Comparison of ENCODE assay signal across 8 cellular contexts in the genomic region with DNA sequence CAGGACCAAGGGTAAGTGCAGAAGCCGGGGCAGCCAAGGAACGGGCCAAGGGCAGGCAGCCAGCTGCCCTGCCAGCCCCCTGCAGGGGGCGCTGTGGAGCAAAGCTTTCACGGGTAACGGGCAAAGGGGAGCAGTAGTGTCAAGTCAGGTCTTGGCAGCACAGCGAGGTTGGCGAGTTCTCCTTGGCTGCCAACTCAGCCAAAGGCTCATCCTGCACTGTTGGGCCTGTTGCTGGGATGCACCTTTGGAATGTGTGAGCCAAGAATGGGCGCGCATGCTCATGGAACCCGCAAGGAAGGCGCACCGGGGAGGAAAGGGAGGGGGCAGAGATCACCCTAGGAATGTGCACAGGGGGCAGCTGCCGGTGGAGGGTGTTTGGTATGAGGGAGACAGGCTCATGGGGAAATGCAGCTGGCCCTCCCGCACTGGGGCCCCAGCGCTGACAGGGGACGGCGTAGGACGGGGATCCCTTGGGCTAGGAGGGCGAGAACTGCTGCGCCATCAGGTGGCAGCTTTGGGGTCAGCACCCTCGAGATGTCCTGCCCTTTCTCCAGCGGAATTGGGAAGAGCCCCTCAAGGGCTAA.
DNase-seq lines count a peak whose midpoint lies in the region; ATAC-seq and TF ChIP-seq lines count a peak whose summit lies in the region.

No MANE protein-coding gene starts in this region.

- no peaks in the 10 kb centered on the region for H3K9me3 Mint-ChIP-seq in activated T-helper 2 cell treated with anti-CD3 and anti-CD28 coated beads, Interferon-gamma antibody, Interleukin-2, Interleukin-4, amounts not matched to agents 10 μg/mL and 5 μg/mL and 100 μg/mL, durations not matched to agents 14 hours and 24 hours and 36 hours

- TF ChIP-seq EP300 in gastroesophageal sphincter (IDR thresholded peaks at IDR 0.05) = no peak

- H3K27ac Mint-ChIP-seq in activated T-helper 2 cell treated with anti-CD3 and anti-CD28 coated beads, Interferon-gamma antibody, Interleukin-2, Interleukin-4, amounts not matched to agents 10 μg/mL and 5 μg/mL and 100 μg/mL, durations not matched to agents 14 hours and 24 hours and 36 hours = no peak overlapping the region

- peak; percentile 48 for ATAC-seq in gastroesophageal sphincter

- H3K4me1 ChIP-seq in HEK293 (ENCODE audit: control insufficient read depth, insufficient read depth, low read length) = no peaks in the 10 kb centered on the region
- H3K4me1 ChIP-seq in gastroesophageal sphincter = peaks cover 0 to 11% (median 0%) of the 10 kb centered on the region in 3 donors
- H3K4me1 ChIP-seq in prostate gland (replicated peaks) = no peaks in the 10 kb centered on the region

- H3K9me3 ChIP-seq in HEK293 (ENCODE audit: control insufficient read depth, insufficient read depth, low read depth, low read length) = no peaks in the 10 kb centered on the region
- H3K9me3 ChIP-seq in gastroesophageal sphincter = no peaks in the 10 kb centered on the region
- H3K9me3 ChIP-seq in prostate gland = no peaks in the 10 kb centered on the region

- DNase-seq in GM06990 (ENCODE audit: extremely low read depth, insufficient read length) (peak; percentile 71), NOMO-1 treated with dmso at 0.1 percent for 144 hours (lab: John Stamatoyannopoulos, UW; ENCODE audit: unreplicated experiment) (peak; percentile 33), prostate gland (ENCODE audit: low spot score) (peak; percentile 24), NCI-H2081 treated with DMSO at 0.1 percent for 48 hours (lab: John Stamatoyannopoulos, UW) (no peak), cortex of kidney (lab: John Stamatoyannopoulos, UW) (no peak)
- DNase-seq in activated T-helper 2 cell treated with anti-CD3 and anti-CD28 coated beads, Interferon-gamma antibody, Interleukin-2, Interleukin-4, amounts not matched to agents 10 μg/mL and 5 μg/mL and 100 μg/mL, durations not matched to agents 14 hours and 24 hours and 36 hours (ENCODE audit: low spot score) = peak; percentile 62

- no peaks in the 10 kb centered on the region; the same call in none of the 2 replicates for H3K27me3 ChIP-seq in GM06990 (replicated peaks; ENCODE audit: control insufficient read depth, insufficient read depth, low read length)
- H3K27me3 ChIP-seq in gastroesophageal sphincter = peaks cover 40% of the 10 kb centered on the region
- no peaks in the 10 kb centered on the region for H3K27me3 ChIP-seq in prostate gland (replicated peaks; ENCODE audit: insufficient read depth)

- no peaks in the 10 kb centered on the region for H3K36me3 Mint-ChIP-seq in activated T-helper 2 cell treated with anti-CD3 and anti-CD28 coated beads, Interferon-gamma antibody, Interleukin-2, Interleukin-4, amounts not matched to agents 10 μg/mL and 5 μg/mL and 100 μg/mL, durations not matched to agents 14 hours and 24 hours and 36 hours (ENCODE audit: low read depth)

- intact Hi-C loops in activated T-helper 2 cell treated with anti-CD3 and anti-CD28 coated beads, Interferon-gamma antibody, Interleukin-2, Interleukin-4, amounts not matched to agents 10 μg/mL and 5 μg/mL and 100 μg/mL, durations not matched to agents 14 hours and 24 hours and 36 hours (cut with micrococcal nuclease) = no loop called here
- intact Hi-C loops in prostate gland (cut with DNase I) = no loop called here

- POLR2A ChIA-PET in HEK293 (lab: Yijun Ruan, JAX) = interaction anchor here (1.1 kb wide), 1 partner anchor 9 kb away, joined by 3 read pairs; no protein-coding TSS in a partner anchor

- H3K36me3 ChIP-seq in GM06990 (ENCODE audit: control insufficient read depth, insufficient read depth, low read length) (no peaks in the 10 kb centered on the region), HEK293 (ENCODE audit: control insufficient read depth in 2 of 2, insufficient read depth in 1 of 2, low read length in 2 of 2) (no peaks in the 10 kb centered on the region), gastroesophageal sphincter (no peaks in the 10 kb centered on the region), prostate gland (no peaks in the 10 kb centered on the region)

- peak overlapping the region; percentile 88 for H3K4me3 Mint-ChIP-seq in activated T-helper 2 cell treated with anti-CD3 and anti-CD28 coated beads, Interferon-gamma antibody, Interleukin-2, Interleukin-4, amounts not matched to agents 10 μg/mL and 5 μg/mL and 100 μg/mL, durations not matched to agents 14 hours and 24 hours and 36 hours (ENCODE audit: low read depth)

- H3K27ac ChIP-seq in HEK293 (ENCODE audit: extremely low read depth, low read depth, low read length) (no peak overlapping the region), gastroesophageal sphincter (no peak overlapping the region), prostate gland (no peak overlapping the region)

- peaks cover 21% of the 10 kb centered on the region for H3K27me3 Mint-ChIP-seq in activated T-helper 2 cell treated with anti-CD3 and anti-CD28 coated beads, Interferon-gamma antibody, Interleukin-2, Interleukin-4, amounts not matched to agents 10 μg/mL and 5 μg/mL and 100 μg/mL, durations not matched to agents 14 hours and 24 hours and 36 hours (ENCODE audit: low read depth)

- TF ChIP-seq CTCF in GM06990 (IDR thresholded peaks at IDR 0.05; ENCODE audit: insufficient read depth, low read length, poor library complexity, severe bottlenecking) (peak; percentile 98), HEK293 (tag by site-specific recombination; IDR thresholded peaks at IDR 0.05) (peak; percentile 97), gastroesophageal sphincter (IDR thresholded peaks at IDR 0.05) (peak in 2 of 4 experiments; percentile 31 to 61), prostate gland (IDR thresholded peaks at IDR 0.05) (peak in 3 of 4 experiments; percentile 18 to 41 (median 18))

- WGBS in gastroesophageal sphincter (ENCODE audit: low coverage in 1 of 2), 2 donors = 0% methylated on average over 4 to 10 of the region's 22 CpGs
- WGBS in prostate gland = 1% methylated on average over 22 of the region's 22 CpGs

- CTCF ChIA-PET in HEK293 (lab: Yijun Ruan, JAX) = interaction anchor here (0.5 to 2.5 kb wide), 27 partner anchors 9 to 782 kb away, joined by 3 to 19 read pairs (median 4); no protein-coding TSS in a partner anchor

- no peak for TF ChIP-seq POLR2A in gastroesophageal sphincter (IDR thresholded peaks at IDR 0.05)
- TF ChIP-seq POLR2A in prostate gland (IDR thresholded peaks at IDR 0.05) = no peak

- peaks cover 5% of the 10 kb centered on the region for H3K4me1 Mint-ChIP-seq in activated T-helper 2 cell treated with anti-CD3 and anti-CD28 coated beads, Interferon-gamma antibody, Interleukin-2, Interleukin-4, amounts not matched to agents 10 μg/mL and 5 μg/mL and 100 μg/mL, durations not matched to agents 14 hours and 24 hours and 36 hours (ENCODE audit: low read depth)

- H3K4me3 ChIP-seq in GM06990 (replicated peaks; ENCODE audit: low read depth, low read length) (peak overlapping the region; percentile 55), HEK293 (ENCODE audit: low read depth, low read length) (peak overlapping the region; percentile 60), gastroesophageal sphincter (peak overlapping the region in 1 of 2 donors; percentile 23), prostate gland (no peak overlapping the region)

TF ChIP-seq in HEK293, 187 proteins besides CTCF, POLR2A, EP300 and RAD21 (continues in another document):
- TF ChIP-seq ZIC2 (tag by site-specific recombination; IDR thresholded peaks at IDR 0.05) (peak; percentile 77), ZXDB (tag by site-specific recombination; IDR thresholded peaks at IDR 0.05) (0 out of 2 replicates have a peak, but pooled peaks have one; percentile 51), ZNF561 (tag by site-specific recombination; IDR thresholded peaks at IDR 0.05; ENCODE audit: borderline replicate concordance) (0 out of 2 replicates have a peak, but pooled peaks have one; percentile 31), ZNF785 (tag by site-specific recombination; IDR thresholded peaks at IDR 0.05) (0 out of 2 replicates have a peak, but pooled peaks have one; percentile 70)
- TF ChIP-seq, protein P1, sequence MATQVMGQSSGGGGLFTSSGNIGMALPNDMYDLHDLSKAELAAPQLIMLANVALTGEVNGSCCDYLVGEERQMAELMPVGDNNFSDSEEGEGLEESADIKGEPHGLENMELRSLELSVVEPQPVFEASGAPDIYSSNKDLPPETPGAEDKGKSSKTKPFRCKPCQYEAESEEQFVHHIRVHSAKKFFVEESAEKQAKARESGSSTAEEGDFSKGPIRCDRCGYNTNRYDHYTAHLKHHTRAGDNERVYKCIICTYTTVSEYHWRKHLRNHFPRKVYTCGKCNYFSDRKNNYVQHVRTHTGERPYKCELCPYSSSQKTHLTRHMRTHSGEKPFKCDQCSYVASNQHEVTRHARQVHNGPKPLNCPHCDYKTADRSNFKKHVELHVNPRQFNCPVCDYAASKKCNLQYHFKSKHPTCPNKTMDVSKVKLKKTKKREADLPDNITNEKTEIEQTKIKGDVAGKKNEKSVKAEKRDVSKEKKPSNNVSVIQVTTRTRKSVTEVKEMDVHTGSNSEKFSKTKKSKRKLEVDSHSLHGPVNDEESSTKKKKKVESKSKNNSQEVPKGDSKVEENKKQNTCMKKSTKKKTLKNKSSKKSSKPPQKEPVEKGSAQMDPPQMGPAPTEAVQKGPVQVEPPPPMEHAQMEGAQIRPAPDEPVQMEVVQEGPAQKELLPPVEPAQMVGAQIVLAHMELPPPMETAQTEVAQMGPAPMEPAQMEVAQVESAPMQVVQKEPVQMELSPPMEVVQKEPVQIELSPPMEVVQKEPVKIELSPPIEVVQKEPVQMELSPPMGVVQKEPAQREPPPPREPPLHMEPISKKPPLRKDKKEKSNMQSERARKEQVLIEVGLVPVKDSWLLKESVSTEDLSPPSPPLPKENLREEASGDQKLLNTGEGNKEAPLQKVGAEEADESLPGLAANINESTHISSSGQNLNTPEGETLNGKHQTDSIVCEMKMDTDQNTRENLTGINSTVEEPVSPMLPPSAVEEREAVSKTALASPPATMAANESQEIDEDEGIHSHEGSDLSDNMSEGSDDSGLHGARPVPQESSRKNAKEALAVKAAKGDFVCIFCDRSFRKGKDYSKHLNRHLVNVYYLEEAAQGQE (tag by site-specific recombination; IDR thresholded peaks at IDR 0.05) = no peak
- TF ChIP-seq, protein P2, sequence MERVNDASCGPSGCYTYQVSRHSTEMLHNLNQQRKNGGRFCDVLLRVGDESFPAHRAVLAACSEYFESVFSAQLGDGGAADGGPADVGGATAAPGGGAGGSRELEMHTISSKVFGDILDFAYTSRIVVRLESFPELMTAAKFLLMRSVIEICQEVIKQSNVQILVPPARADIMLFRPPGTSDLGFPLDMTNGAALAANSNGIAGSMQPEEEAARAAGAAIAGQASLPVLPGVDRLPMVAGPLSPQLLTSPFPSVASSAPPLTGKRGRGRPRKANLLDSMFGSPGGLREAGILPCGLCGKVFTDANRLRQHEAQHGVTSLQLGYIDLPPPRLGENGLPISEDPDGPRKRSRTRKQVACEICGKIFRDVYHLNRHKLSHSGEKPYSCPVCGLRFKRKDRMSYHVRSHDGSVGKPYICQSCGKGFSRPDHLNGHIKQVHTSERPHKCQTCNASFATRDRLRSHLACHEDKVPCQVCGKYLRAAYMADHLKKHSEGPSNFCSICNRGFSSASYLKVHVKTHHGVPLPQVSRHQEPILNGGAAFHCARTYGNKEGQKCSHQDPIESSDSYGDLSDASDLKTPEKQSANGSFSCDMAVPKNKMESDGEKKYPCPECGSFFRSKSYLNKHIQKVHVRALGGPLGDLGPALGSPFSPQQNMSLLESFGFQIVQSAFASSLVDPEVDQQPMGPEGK (tag by site-specific recombination; IDR thresholded peaks at IDR 0.05) = peak; percentile 84

Comparison
In these comparisons a context has a peak if more than half of its experiments do, and no peak if none do; other contexts are left out.
1. DNase-seq: peak in GM06990 (single experiment), NOMO-1 treated with dmso at 0.1 percent for 144 hours (single experiment), activated T-helper 2 cell treated with anti-CD3 and anti-CD28 coated beads, Interferon-gamma antibody, Interleukin-2, Interleukin-4, amounts not matched to agents 10 μg/mL and 5 μg/mL and 100 μg/mL, durations not matched to agents 14 hours and 24 hours and 36 hours (single experiment) and prostate gland (single experiment); none in NCI-H2081 treated with DMSO at 0.1 percent for 48 hours (single experiment) and cortex of kidney (single experiment).
2. H3K4me3 ChIP-seq: peak in GM06990 (single experiment) and HEK293 (single experiment); none in prostate gland (0 of 2).